Comparison of ENCODE assay signal across 1 cellular context in the genomic region with DNA sequence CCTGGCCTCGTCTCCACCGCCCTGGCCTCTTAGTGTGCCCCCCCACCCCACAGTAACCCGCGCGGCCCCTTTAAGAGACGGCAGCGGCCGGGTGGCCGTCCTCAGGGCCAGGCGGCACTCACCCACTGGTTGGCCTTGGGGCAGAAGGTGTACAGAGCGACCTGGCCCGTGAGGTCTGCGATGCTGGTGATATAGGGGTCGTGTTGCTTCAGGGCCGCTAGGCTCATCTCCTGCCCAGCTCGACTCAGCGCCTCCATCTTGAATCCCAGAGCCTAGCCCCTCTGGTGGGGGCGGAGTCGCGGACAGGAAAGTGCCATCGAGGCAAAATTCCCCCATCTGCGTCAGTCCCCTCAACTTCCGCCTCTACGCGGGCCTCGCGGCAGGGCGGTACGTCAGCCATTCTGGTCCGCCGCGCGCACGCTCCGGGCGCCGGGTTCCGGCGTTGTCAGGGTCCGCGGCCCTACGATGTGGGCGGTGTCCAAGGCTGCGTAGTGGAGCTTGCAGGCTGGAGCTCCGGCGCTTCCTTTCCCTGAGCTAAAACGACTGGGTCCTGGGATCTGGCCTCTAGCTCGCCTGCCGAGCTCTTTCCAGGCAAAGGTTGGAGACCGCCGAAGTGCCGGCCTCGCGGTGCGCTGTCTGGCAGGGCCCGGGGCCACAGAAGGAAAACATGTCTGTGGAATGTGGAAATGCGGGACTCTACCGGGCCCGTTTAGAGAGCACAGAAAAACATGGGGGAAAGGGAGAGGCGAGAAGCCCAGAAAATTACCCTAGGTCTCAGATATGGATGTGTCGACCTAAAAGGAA.
A peak's percentile ranks its signal among the peaks of the same experiment; 100 is the strongest.
TF ChIP-seq lines count a peak whose summit lies in the region.

A gene (minus strand): TSS at position 283 of the 804 bp plus-strand sequence. CDS start 26 bp downstream, at position 257.

TF ChIP-seq in HEK293, 187 proteins besides CTCF, POLR2A, EP300 and RAD21 (continued from another document and continues in another):
- TF ChIP-seq, protein P1, sequence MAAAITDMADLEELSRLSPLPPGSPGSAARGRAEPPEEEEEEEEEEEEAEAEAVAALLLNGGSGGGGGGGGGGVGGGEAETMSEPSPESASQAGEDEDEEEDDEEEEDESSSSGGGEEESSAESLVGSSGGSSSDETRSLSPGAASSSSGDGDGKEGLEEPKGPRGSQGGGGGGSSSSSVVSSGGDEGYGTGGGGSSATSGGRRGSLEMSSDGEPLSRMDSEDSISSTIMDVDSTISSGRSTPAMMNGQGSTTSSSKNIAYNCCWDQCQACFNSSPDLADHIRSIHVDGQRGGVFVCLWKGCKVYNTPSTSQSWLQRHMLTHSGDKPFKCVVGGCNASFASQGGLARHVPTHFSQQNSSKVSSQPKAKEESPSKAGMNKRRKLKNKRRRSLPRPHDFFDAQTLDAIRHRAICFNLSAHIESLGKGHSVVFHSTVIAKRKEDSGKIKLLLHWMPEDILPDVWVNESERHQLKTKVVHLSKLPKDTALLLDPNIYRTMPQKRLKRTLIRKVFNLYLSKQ (tag by site-specific recombination; IDR thresholded peaks at IDR 0.05; ENCODE audit: borderline replicate concordance): peak; percentile 60; the same call in 1 of the 2 replicates
- TF ChIP-seq GLI2 (tag by site-specific recombination; IDR thresholded peaks at IDR 0.05; ENCODE audit: borderline replicate concordance, low read depth) (no peak), ZNF544 (tag by site-specific recombination; IDR thresholded peaks at IDR 0.05) (no peak), ZNF24 (tag by site-specific recombination; IDR thresholded peaks at IDR 0.05) (peak; percentile 96), OSR2 (tag by site-specific recombination; IDR thresholded peaks at IDR 0.05) (no peak; the same call in 1 of the 2 replicates), ZNF354C (tag by site-specific recombination; IDR thresholded peaks at IDR 0.05; ENCODE audit: borderline replicate concordance, low read depth) (no peak), ZNF19 (tag by site-specific recombination; IDR thresholded peaks at IDR 0.05; ENCODE audit: low read depth) (no peak), HOXC10 (CRISPR knock-in tag; IDR thresholded peaks at IDR 0.05) (no peak), ZNF623 (tag by site-specific recombination; IDR thresholded peaks at IDR 0.05) (peak; percentile 42), ZNF792 (tag by site-specific recombination; IDR thresholded peaks at IDR 0.05) (no peak; the same call in 1 of the 2 replicates), ZNF248 (tag by site-specific recombination; IDR thresholded peaks at IDR 0.05) (no peak), ZNF837 (tag by site-specific recombination; IDR thresholded peaks at IDR 0.05) (no peak), ZNF701 (tag by site-specific recombination; IDR thresholded peaks at IDR 0.05) (no peak), ZNF132 (tag by site-specific recombination; IDR thresholded peaks at IDR 0.05; ENCODE audit: borderline replicate concordance) (no peak), ZNF560 (tag by site-specific recombination; IDR thresholded peaks at IDR 0.05; ENCODE audit: borderline replicate concordance) (no peak), SP2 (tag by site-specific recombination; IDR thresholded peaks at IDR 0.05) (peak; percentile 84), ZSCAN16 (tag by site-specific recombination; IDR thresholded peaks at IDR 0.05) (no peak), ZBTB21 (tag by site-specific recombination; IDR thresholded peaks at IDR 0.05) (peak; percentile 96), YY1 (tag by site-specific recombination; IDR thresholded peaks at IDR 0.05) (peak; percentile 95), ZNF514 (tag by site-specific recombination; IDR thresholded peaks at IDR 0.05) (no peak), ZNF626 (tag by site-specific recombination; IDR thresholded peaks at IDR 0.05) (0 out of 2 replicates have a peak, but pooled peaks have one; percentile 45), ZNF473 (tag by site-specific recombination; IDR thresholded peaks at IDR 0.05) (no peak), ZFP3 (tag by site-specific recombination; IDR thresholded peaks at IDR 0.05; ENCODE audit: low read depth) (no peak), ZXDB (tag by site-specific recombination; IDR thresholded peaks at IDR 0.05) (peak; percentile 98), ZNF114 (tag by site-specific recombination; IDR thresholded peaks at IDR 0.05) (no peak), ZNF48 (tag by site-specific recombination; IDR thresholded peaks at IDR 0.05) (no peak), ZNF239 (tag by site-specific recombination; IDR thresholded peaks at IDR 0.05) (peak; percentile 86), ZNF768 (tag by site-specific recombination; IDR thresholded peaks at IDR 0.05) (no peak), ZBTB7A (tag by site-specific recombination; IDR thresholded peaks at IDR 0.05; ENCODE audit: low read depth) (peak; percentile 87; the same call in 1 of the 2 replicates), ZNF629 (tag by site-specific recombination; IDR thresholded peaks at IDR 0.05) (peak; percentile 96), ZNF433 (tag by site-specific recombination; IDR thresholded peaks at IDR 0.05; ENCODE audit: low read depth) (no peak), ZFHX2 (tag by site-specific recombination; conservative IDR thresholded peaks at IDR 0.05) (peak; percentile 91), ZNF10 (tag by site-specific recombination; IDR thresholded peaks at IDR 0.05) (peak; percentile 69; the same call in 1 of the 2 replicates), ZNF23 (tag by site-specific recombination; IDR thresholded peaks at IDR 0.05; ENCODE audit: borderline replicate concordance) (no peak), ZNF174 (tag by site-specific recombination; IDR thresholded peaks at IDR 0.05) (no peak), ZNF112 (tag by site-specific recombination; IDR thresholded peaks at IDR 0.05) (no peak), SP3 (tag by site-specific recombination; IDR thresholded peaks at IDR 0.05) (peak; percentile 93)
- TF ChIP-seq, protein P2, sequence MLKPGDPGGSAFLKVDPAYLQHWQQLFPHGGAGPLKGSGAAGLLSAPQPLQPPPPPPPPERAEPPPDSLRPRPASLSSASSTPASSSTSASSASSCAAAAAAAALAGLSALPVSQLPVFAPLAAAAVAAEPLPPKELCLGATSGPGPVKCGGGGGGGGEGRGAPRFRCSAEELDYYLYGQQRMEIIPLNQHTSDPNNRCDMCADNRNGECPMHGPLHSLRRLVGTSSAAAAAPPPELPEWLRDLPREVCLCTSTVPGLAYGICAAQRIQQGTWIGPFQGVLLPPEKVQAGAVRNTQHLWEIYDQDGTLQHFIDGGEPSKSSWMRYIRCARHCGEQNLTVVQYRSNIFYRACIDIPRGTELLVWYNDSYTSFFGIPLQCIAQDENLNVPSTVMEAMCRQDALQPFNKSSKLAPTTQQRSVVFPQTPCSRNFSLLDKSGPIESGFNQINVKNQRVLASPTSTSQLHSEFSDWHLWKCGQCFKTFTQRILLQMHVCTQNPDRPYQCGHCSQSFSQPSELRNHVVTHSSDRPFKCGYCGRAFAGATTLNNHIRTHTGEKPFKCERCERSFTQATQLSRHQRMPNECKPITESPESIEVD (tag by site-specific recombination; IDR thresholded peaks at IDR 0.05): no peak
- TF ChIP-seq, protein P3, sequence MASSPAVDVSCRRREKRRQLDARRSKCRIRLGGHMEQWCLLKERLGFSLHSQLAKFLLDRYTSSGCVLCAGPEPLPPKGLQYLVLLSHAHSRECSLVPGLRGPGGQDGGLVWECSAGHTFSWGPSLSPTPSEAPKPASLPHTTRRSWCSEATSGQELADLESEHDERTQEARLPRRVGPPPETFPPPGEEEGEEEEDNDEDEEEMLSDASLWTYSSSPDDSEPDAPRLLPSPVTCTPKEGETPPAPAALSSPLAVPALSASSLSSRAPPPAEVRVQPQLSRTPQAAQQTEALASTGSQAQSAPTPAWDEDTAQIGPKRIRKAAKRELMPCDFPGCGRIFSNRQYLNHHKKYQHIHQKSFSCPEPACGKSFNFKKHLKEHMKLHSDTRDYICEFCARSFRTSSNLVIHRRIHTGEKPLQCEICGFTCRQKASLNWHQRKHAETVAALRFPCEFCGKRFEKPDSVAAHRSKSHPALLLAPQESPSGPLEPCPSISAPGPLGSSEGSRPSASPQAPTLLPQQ (tag by site-specific recombination; IDR thresholded peaks at IDR 0.05): peak; percentile 94
- TF ChIP-seq, protein P4, sequence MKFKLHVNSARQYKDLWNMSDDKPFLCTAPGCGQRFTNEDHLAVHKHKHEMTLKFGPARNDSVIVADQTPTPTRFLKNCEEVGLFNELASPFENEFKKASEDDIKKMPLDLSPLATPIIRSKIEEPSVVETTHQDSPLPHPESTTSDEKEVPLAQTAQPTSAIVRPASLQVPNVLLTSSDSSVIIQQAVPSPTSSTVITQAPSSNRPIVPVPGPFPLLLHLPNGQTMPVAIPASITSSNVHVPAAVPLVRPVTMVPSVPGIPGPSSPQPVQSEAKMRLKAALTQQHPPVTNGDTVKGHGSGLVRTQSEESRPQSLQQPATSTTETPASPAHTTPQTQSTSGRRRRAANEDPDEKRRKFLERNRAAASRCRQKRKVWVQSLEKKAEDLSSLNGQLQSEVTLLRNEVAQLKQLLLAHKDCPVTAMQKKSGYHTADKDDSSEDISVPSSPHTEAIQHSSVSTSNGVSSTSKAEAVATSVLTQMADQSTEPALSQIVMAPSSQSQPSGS (tag by site-specific recombination; IDR thresholded peaks at IDR 0.05; ENCODE audit: low read depth): peak; percentile 63; the same call in 1 of the 2 replicates
- TF ChIP-seq, protein P5, sequence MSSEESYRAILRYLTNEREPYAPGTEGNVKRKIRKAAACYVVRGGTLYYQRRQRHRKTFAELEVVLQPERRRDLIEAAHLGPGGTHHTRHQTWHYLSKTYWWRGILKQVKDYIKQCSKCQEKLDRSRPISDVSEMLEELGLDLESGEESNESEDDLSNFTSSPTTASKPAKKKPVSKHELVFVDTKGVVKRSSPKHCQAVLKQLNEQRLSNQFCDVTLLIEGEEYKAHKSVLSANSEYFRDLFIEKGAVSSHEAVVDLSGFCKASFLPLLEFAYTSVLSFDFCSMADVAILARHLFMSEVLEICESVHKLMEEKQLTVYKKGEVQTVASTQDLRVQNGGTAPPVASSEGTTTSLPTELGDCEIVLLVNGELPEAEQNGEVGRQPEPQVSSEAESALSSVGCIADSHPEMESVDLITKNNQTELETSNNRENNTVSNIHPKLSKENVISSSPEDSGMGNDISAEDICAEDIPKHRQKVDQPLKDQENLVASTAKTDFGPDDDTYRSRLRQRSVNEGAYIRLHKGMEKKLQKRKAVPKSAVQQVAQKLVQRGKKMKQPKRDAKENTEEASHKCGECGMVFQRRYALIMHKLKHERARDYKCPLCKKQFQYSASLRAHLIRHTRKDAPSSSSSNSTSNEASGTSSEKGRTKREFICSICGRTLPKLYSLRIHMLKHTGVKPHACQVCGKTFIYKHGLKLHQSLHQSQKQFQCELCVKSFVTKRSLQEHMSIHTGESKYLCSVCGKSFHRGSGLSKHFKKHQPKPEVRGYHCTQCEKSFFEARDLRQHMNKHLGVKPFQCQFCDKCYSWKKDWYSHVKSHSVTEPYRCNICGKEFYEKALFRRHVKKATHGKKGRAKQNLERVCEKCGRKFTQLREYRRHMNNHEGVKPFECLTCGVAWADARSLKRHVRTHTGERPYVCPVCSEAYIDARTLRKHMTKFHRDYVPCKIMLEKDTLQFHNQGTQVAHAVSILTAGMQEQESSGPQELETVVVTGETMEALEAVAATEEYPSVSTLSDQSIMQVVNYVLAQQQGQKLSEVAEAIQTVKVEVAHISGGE (tag by site-specific recombination; conservative IDR thresholded peaks at IDR 0.05; ENCODE audit: low read depth): peak; percentile 99
- TF ChIP-seq, protein P6, sequence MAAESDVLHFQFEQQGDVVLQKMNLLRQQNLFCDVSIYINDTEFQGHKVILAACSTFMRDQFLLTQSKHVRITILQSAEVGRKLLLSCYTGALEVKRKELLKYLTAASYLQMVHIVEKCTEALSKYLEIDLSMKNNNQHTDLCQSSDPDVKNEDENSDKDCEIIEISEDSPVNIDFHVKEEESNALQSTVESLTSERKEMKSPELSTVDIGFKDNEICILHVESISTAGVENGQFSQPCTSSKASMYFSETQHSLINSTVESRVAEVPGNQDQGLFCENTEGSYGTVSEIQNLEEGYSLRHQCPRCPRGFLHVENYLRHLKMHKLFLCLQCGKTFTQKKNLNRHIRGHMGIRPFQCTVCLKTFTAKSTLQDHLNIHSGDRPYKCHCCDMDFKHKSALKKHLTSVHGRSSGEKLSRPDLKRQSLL (tag by site-specific recombination; IDR thresholded peaks at IDR 0.05): peak; percentile 84
- TF ChIP-seq, protein P7, sequence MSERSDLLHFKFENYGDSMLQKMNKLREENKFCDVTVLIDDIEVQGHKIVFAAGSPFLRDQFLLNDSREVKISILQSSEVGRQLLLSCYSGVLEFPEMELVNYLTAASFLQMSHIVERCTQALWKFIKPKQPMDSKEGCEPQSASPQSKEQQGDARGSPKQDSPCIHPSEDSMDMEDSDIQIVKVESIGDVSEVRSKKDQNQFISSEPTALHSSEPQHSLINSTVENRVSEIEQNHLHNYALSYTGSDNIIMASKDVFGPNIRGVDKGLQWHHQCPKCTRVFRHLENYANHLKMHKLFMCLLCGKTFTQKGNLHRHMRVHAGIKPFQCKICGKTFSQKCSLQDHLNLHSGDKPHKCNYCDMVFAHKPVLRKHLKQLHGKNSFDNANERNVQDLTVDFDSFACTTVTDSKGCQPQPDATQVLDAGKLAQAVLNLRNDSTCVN (tag by site-specific recombination; optimal IDR thresholded peaks at IDR 0.05): peak; percentile 68
- TF ChIP-seq, protein P8, sequence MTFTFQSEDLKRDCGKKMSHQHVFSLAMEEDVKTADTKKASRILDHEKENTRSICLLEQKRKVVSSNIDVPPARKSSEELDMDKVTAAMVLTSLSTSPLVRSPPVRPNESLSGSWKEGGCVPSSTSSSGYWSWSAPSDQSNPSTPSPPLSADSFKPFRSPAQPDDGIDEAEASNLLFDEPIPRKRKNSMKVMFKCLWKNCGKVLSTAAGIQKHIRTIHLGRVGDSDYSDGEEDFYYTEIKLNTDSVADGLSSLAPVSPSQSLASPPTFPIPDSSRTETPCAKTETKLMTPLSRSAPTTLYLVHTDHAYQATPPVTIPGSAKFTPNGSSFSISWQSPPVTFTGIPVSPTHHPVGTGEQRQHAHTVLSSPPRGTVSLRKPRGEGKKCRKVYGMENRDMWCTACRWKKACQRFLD (tag by site-specific recombination; IDR thresholded peaks at IDR 0.05): no peak
- TF ChIP-seq, protein P9, sequence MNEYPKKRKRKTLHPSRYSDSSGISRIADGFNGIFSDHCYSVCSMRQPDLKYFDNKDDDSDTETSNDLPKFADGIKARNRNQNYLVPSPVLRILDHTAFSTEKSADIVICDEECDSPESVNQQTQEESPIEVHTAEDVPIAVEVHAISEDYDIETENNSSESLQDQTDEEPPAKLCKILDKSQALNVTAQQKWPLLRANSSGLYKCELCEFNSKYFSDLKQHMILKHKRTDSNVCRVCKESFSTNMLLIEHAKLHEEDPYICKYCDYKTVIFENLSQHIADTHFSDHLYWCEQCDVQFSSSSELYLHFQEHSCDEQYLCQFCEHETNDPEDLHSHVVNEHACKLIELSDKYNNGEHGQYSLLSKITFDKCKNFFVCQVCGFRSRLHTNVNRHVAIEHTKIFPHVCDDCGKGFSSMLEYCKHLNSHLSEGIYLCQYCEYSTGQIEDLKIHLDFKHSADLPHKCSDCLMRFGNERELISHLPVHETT (tag by site-specific recombination; IDR thresholded peaks at IDR 0.05): peak; percentile 100
